ENCODE assay signal across 8 cellular contexts in genomic region chr9:128250839-128251558, GRCh38. TPM values are rescaled to one million over a fixed set of nuclear protein-coding genes. Genes with fewer than 3 reads are reported as not detected.
A peak's percentile ranks its signal among the peaks of the same experiment; 100 is the strongest.
DNase-seq lines count a peak whose midpoint lies in the region; ATAC-seq and TF ChIP-seq lines count a peak whose summit lies in the region.

No MANE protein-coding gene starts in this region.

- TF ChIP-seq CTCF in heart left ventricle (IDR thresholded peaks at IDR 0.05), result no peak
- TF ChIP-seq CTCF in tibial artery (IDR thresholded peaks at IDR 0.05), result no peak

- peak overlapping the region; percentile 75 to 93 for H3K4me3 Mint-ChIP-seq in activated T-cell treated with anti-CD3 and anti-CD28 coated beads, Interleukin-2, amount 50 U/mL, for 72 hours
- H3K4me3 Mint-ChIP-seq in immature natural killer cell, result peak overlapping the region; percentile 76 to 87 (median 79)

- H3K27ac Mint-ChIP-seq in activated T-cell treated with anti-CD3 and anti-CD28 coated beads, Interleukin-2, amount 50 U/mL, for 72 hours, result no peak overlapping the region
- H3K27ac Mint-ChIP-seq in immature natural killer cell, result peak overlapping the region in 4 of 6 donors; percentile 44 to 67 (median 54)

- H3K27me3 ChIP-seq in heart left ventricle, result peaks cover 0 to 10% (median 0%) of the 10 kb centered on the region in 9 donors
- peaks cover 0 to 23% of the 10 kb centered on the region in 2 donors for H3K27me3 ChIP-seq in tibial artery

- H3K9me3 ChIP-seq in heart left ventricle, result no peaks in the 10 kb centered on the region
- H3K9me3 ChIP-seq in tibial artery, result no peaks in the 10 kb centered on the region

- 18 to 44% (median 32%) methylated on average over 18 to 38 of the region's 38 CpGs for WGBS in heart left ventricle, 4 donors

- peak overlapping the region in 9 of 12 donors; percentile 8 to 54 (median 32) for H3K4me3 ChIP-seq in heart left ventricle
- H3K4me3 ChIP-seq in tibial artery, result peak overlapping the region; percentile 9 to 34

- H3K36me3 ChIP-seq in heart left ventricle (peaks cover 0 to 8% (median 4%) of the 10 kb centered on the region in 9 donors), tibial artery (peaks cover 0 to 7% (median 0%) of the 10 kb centered on the region in 3 donors)

- ATAC-seq in heart left ventricle, result no peak
- ATAC-seq in left cardiac atrium, result no peak
- no peak for ATAC-seq in activated T-cell treated with anti-CD3 and anti-CD28 coated beads, Interleukin-2, amount 50 U/mL, for 72 hours (replicated peaks in 1 of 2)
- no peak for ATAC-seq in HG02642 (IDR thresholded peaks at IDR 0.05; ENCODE audit: poor library complexity, unreplicated experiment)

- H3K4me1 ChIP-seq in heart left ventricle (peaks cover 4 to 24% (median 14%) of the 10 kb centered on the region in 12 donors), tibial artery (peaks cover 0 to 21% (median 11%) of the 10 kb centered on the region in 4 donors)

- no peak overlapping the region for H3K27ac ChIP-seq in heart left ventricle
- H3K27ac ChIP-seq in tibial artery, result no peak overlapping the region

- H3K36me3 Mint-ChIP-seq in activated T-cell treated with anti-CD3 and anti-CD28 coated beads, Interleukin-2, amount 50 U/mL, for 72 hours (ENCODE audit: insufficient read depth in 2 of 2), result no peaks in the 10 kb centered on the region
- H3K36me3 Mint-ChIP-seq in immature natural killer cell, result no peaks in the 10 kb centered on the region

- intact Hi-C loops in heart left ventricle (cut with DNase I), result loop anchor here in 1 of 10 donors (10.0 kb wide), 1 partner anchor 46 kb away; the partner anchor contains the start of gene DNM1
- intact Hi-C loops in left cardiac atrium (cut with DNase I), result no loop called here
- intact Hi-C loops in tibial artery (cut with DNase I; ENCODE audit: low total_unique reads), result no loop called here

- no peak for TF ChIP-seq POLR2A in heart left ventricle (IDR thresholded peaks at IDR 0.05)

- H3K9me3 Mint-ChIP-seq in activated T-cell treated with anti-CD3 and anti-CD28 coated beads, Interleukin-2, amount 50 U/mL, for 72 hours, result no peaks in the 10 kb centered on the region
- peaks cover 0 to 2% (median 0%) of the 10 kb centered on the region in 6 donors for H3K9me3 Mint-ChIP-seq in immature natural killer cell

- H3K4me1 Mint-ChIP-seq in activated T-cell treated with anti-CD3 and anti-CD28 coated beads, Interleukin-2, amount 50 U/mL, for 72 hours (ENCODE audit: low read depth), result peaks cover 16% of the 10 kb centered on the region
- H3K4me1 Mint-ChIP-seq in immature natural killer cell, result peaks cover 17 to 23% of the 10 kb centered on the region in 2 donors

- peaks cover 14% of the 10 kb centered on the region for H3K27me3 Mint-ChIP-seq in activated T-cell treated with anti-CD3 and anti-CD28 coated beads, Interleukin-2, amount 50 U/mL, for 72 hours (ENCODE audit: low read depth)
- H3K27me3 Mint-ChIP-seq in immature natural killer cell (ENCODE audit: low read depth in 3 of 3), result peaks cover 1 to 7% (median 4%) of the 10 kb centered on the region in 3 donors

- no peak for DNase-seq in heart left ventricle
- DNase-seq in left cardiac atrium, result no peak
- DNase-seq in activated T-cell treated with anti-CD3 and anti-CD28 coated beads, Interleukin-2, amount 50 U/mL, for 72 hours, result no peak
- DNase-seq in immature natural killer cell, result no peak
- DNase-seq in tibial artery, result peak in 1 of 2 donors; percentile 66
- DNase-seq in NCI-H2227 (lab: John Stamatoyannopoulos, UW; ENCODE audit: unreplicated experiment), result no peak
- DNase-seq in H4 (ENCODE audit: low spot score), result no peak

RNA-seq across cellular contexts. Expression of gene GOLGA2, which starts 24.8 kb away (rescaled TPM):
- total RNA-seq in heart left ventricle (100 to 1,000 TPM in 1 of 9 donors, 10 to 100 TPM in 8; 68.5 to 122 (median 87.4) TPM), left cardiac atrium (100 to 1,000 TPM in 1 of 2 donors, 10 to 100 TPM in 1; 85.6 to 113 TPM)
- polyA plus RNA-seq in heart left ventricle (100 to 1,000 TPM in 1 of 2 donors, 10 to 100 TPM in 1; 77.7 to 144 TPM), immature natural killer cell (10 to 100 TPM in 1 of 3 donors, 1 to 10 TPM in 2; 4.3 to 11.7 (median 4.9) TPM)
- 10 to 100 TPM; 44.9 to 54.4 TPM for total RNA-seq in activated T-cell treated with anti-CD3 and anti-CD28 coated beads, Interleukin-2, amount 50 U/mL, for 72 hours
- total RNA-seq in H4 (2014; rRNA removed; shearing (Covaris generic)), result 40.3 and 56.0 TPM in 2 replicates

RNA-seq across cellular contexts. Expression of gene SWI5, which starts 25.1 kb away (rescaled TPM):
- total RNA-seq in heart left ventricle (10 to 100 TPM; 10.8 to 23.9 (median 18.7) TPM), left cardiac atrium (10 to 100 TPM; 17.2 to 18.4 TPM)
- polyA plus RNA-seq in heart left ventricle (10 to 100 TPM; 25.8 to 30.6 TPM), immature natural killer cell (10 to 100 TPM; 20.9 to 23.3 (median 21.5) TPM)
- total RNA-seq in activated T-cell treated with anti-CD3 and anti-CD28 coated beads, Interleukin-2, amount 50 U/mL, for 72 hours, result 10 to 100 TPM; 20.1 to 25.4 TPM
- 59.5 and 66.7 TPM in 2 replicates for total RNA-seq in H4 (2014; rRNA removed; shearing (Covaris generic))

RNA-seq across cellular contexts. Expression of gene DNM1, which starts 47.8 kb away (rescaled TPM):
- total RNA-seq in heart left ventricle (10 to 100 TPM in 1 of 9 donors, 1 to 10 TPM in 8; 1.6 to 17.2 (median 3.6) TPM), left cardiac atrium (10 to 100 TPM; 11.3 to 14.0 TPM)
- polyA plus RNA-seq in heart left ventricle (1 to 10 TPM; 2.2 to 7.7 TPM), immature natural killer cell (under 1 TPM in 2 of 3 donors, not detected in 1; 0.32 to 0.47 TPM)
- total RNA-seq in activated T-cell treated with anti-CD3 and anti-CD28 coated beads, Interleukin-2, amount 50 U/mL, for 72 hours, result 1 to 10 TPM in 1 of 2 donors, under 1 TPM in 1; 0.86 to 2.4 TPM
- 19.7 and 20.0 TPM in 2 replicates for total RNA-seq in H4 (2014; rRNA removed; shearing (Covaris generic))

RNA-seq across cellular contexts. Expression of gene CIZ1, which starts 59.6 kb away (rescaled TPM):
- 100 to 1,000 TPM in 1 of 9 donors, 10 to 100 TPM in 8; 42.6 to 101 (median 79.3) TPM for total RNA-seq in heart left ventricle
- polyA plus RNA-seq in heart left ventricle, result 10 to 100 TPM; 43.7 to 53.8 TPM
- 10 to 100 TPM; 67.1 to 68.5 TPM for total RNA-seq in left cardiac atrium
- total RNA-seq in activated T-cell treated with anti-CD3 and anti-CD28 coated beads, Interleukin-2, amount 50 U/mL, for 72 hours, result 100 to 1,000 TPM; 161 to 203 TPM
- 10 to 100 TPM in 1 of 3 donors, 1 to 10 TPM in 2; 4.4 to 36.4 (median 9.1) TPM for polyA plus RNA-seq in immature natural killer cell
- 15.5 and 32.0 TPM in 2 replicates for total RNA-seq in H4 (2014; rRNA removed; shearing (Covaris generic))
